Comparison of ENCODE assay signal across 15 cellular contexts in genomic region chr19:42276821-42277220, GRCh38. TPM values are rescaled to one million over a fixed set of nuclear protein-coding genes. Genes with fewer than 3 reads are reported as not detected.
A peak's percentile ranks its signal among the peaks of the same experiment; 100 is the strongest.
DNase-seq lines count a peak whose midpoint lies in the region; ATAC-seq and TF ChIP-seq lines count a peak whose summit lies in the region.
"Had no signal": no experiment of that assay in that cellular context is flagged by ENCODE, and none has a peak within 500 bp of the region (broad histone marks: within the 10 kb centered on the region; RNA-seq: fewer than 3 reads in every experiment).

No MANE protein-coding gene starts in this region.

- no peaks in the 10 kb centered on the region for H3K9me3 Mint-ChIP-seq in activated T-cell treated with anti-CD3 and anti-CD28 coated beads, Interleukin-2, amount 50 U/mL, for 72 hours
- H3K9me3 Mint-ChIP-seq: stimulated activated naive B cell treated with anti-CD40 and anti-IgM and Interleukin-4, amounts not matched to agents 10 μg/mL and 1 μg/mL and 100 μg/mL, for 72 hours had no signal

- TF ChIP-seq CTCF in uterus (IDR thresholded peaks at IDR 0.05), result no peak

- H3K36me3 Mint-ChIP-seq in activated T-cell treated with anti-CD3 and anti-CD28 coated beads, Interleukin-2, amount 50 U/mL, for 72 hours (ENCODE audit: insufficient read depth in 2 of 2), result peaks cover 2 to 12% of the 10 kb centered on the region in 2 donors

- H3K4me1 Mint-ChIP-seq in activated T-cell treated with anti-CD3 and anti-CD28 coated beads, Interleukin-2, amount 50 U/mL, for 72 hours (ENCODE audit: low read depth), result peaks cover 50% of the 10 kb centered on the region

- no peak overlapping the region for H3K27ac Mint-ChIP-seq in activated T-cell treated with anti-CD3 and anti-CD28 coated beads, Interleukin-2, amount 50 U/mL, for 72 hours

- intact Hi-C loops in uterus (cut with DNase I; ENCODE audit: low total_unique reads), result no loop called here

- H3K4me3 ChIP-seq in uterus, result no peak overlapping the region
- H3K4me3 ChIP-seq: body of pancreas, smooth muscle cell had no signal

- H3K9me3 ChIP-seq in uterus, result no peaks in the 10 kb centered on the region
- H3K9me3 ChIP-seq: body of pancreas had no signal

- no peak overlapping the region for H3K4me3 Mint-ChIP-seq in activated T-cell treated with anti-CD3 and anti-CD28 coated beads, Interleukin-2, amount 50 U/mL, for 72 hours
- H3K4me3 Mint-ChIP-seq: stimulated activated naive B cell treated with anti-CD40 and anti-IgM and Interleukin-4, amounts not matched to agents 10 μg/mL and 1 μg/mL and 100 μg/mL, for 72 hours had no signal

- no peak for TF ChIP-seq POLR2A in uterus (IDR thresholded peaks at IDR 0.05)

- H3K27ac ChIP-seq in uterus, result peak overlapping the region; percentile 97

- H3K27me3 Mint-ChIP-seq in activated T-cell treated with anti-CD3 and anti-CD28 coated beads, Interleukin-2, amount 50 U/mL, for 72 hours (ENCODE audit: low read depth), result no peaks in the 10 kb centered on the region
- H3K27me3 Mint-ChIP-seq: CD4-positive, CD25-positive, alpha-beta regulatory T cell; stimulated activated naive B cell treated with anti-CD40 and anti-IgM and Interleukin-4, amounts not matched to agents 10 μg/mL and 1 μg/mL and 100 μg/mL, for 72 hours had no signal

- no peaks in the 10 kb centered on the region for H3K36me3 ChIP-seq in uterus

- peak; percentile 18 to 36 for ATAC-seq in activated T-cell treated with anti-CD3 and anti-CD28 coated beads, Interleukin-2, amount 50 U/mL, for 72 hours (replicated peaks in 1 of 2)
- no peak for ATAC-seq in GM19455 (IDR thresholded peaks at IDR 0.05; ENCODE audit: unreplicated experiment)
- no peak for ATAC-seq in GM18520 (IDR thresholded peaks at IDR 0.05; ENCODE audit: unreplicated experiment)
- no peak for ATAC-seq in GM21528 (IDR thresholded peaks at IDR 0.05; ENCODE audit: low FRiP score, unreplicated experiment)
- ATAC-seq: body of pancreas; stimulated activated naive B cell treated with anti-CD40 and anti-IgM and Interleukin-4, amounts not matched to agents 10 μg/mL and 1 μg/mL and 100 μg/mL, for 72 hours had no signal

- DNase-seq in stimulated activated CD4-positive, alpha-beta T cell treated with anti-CD3 and anti-CD28 coated beads, Interleukin-15, amount 100 ng/mL, for 24 hours, result peak; percentile 48
- DNase-seq in stimulated activated CD4-positive, alpha-beta T cell treated with anti-CD3 and anti-CD28 coated beads, Interleukin-4, amount 100 ng/mL, for 1 hour, result no peak
- peak; percentile 27 to 37 for DNase-seq in activated T-cell treated with anti-CD3 and anti-CD28 coated beads, Interleukin-2, amount 50 U/mL, for 72 hours
- DNase-seq in kidney tubule cell (ENCODE audit: low spot score) (peak; percentile 74), uterus (no peak)
- DNase-seq: body of pancreas; CD4-positive, CD25-positive, alpha-beta regulatory T cell; mesendoderm; NCI-H1694 treated with DMSO at 0.1 percent for 48 hours; stimulated activated naive B cell treated with anti-CD40 and anti-IgM and Interleukin-4, amounts not matched to agents 10 μg/mL and 1 μg/mL and 100 μg/mL, for 72 hours; WERI-Rb-1 had no signal

- peaks cover 0 to 31% of the 10 kb centered on the region in 2 donors for H3K4me1 ChIP-seq in uterus

- H3K27me3 ChIP-seq in uterus, result no peaks in the 10 kb centered on the region
- H3K27me3 ChIP-seq: body of pancreas had no signal

RNA-seq across cellular contexts. Expression of gene CIC, which starts 7.8 kb away (rescaled TPM):
- total RNA-seq in activated T-cell treated with anti-CD3 and anti-CD28 coated beads, Interleukin-2, amount 50 U/mL, for 72 hours, result 10 to 100 TPM; 90.1 to 95.0 TPM
- total RNA-seq in uterus, result 100 to 1,000 TPM in 1 of 4 donors, 10 to 100 TPM in 3; 28.7 to 155 (median 47.4) TPM

RNA-seq across cellular contexts. Expression of gene ERF, which starts 21.9 kb away (rescaled TPM):
- 10 to 100 TPM; 65.7 to 75.6 TPM for total RNA-seq in activated T-cell treated with anti-CD3 and anti-CD28 coated beads, Interleukin-2, amount 50 U/mL, for 72 hours
- 100 to 1,000 TPM in 1 of 4 donors, 10 to 100 TPM in 3; 14.1 to 141 (median 42.9) TPM for total RNA-seq in uterus

RNA-seq across cellular contexts. Expression of gene PRR19, which starts 25.1 kb away (rescaled TPM):
- under 1 TPM; 0.29 to 0.86 TPM for total RNA-seq in activated T-cell treated with anti-CD3 and anti-CD28 coated beads, Interleukin-2, amount 50 U/mL, for 72 hours
- under 1 TPM in 1 of 4 donors, not detected in 3; 0.14 TPM for total RNA-seq in uterus
- total RNA-seq: CD4-positive, CD25-positive, alpha-beta regulatory T cell had no signal

RNA-seq across cellular contexts. Expression of gene PAFAH1B3, which starts 25.6 kb away (rescaled TPM):
- total RNA-seq in activated T-cell treated with anti-CD3 and anti-CD28 coated beads, Interleukin-2, amount 50 U/mL, for 72 hours, result 10 to 100 TPM; 36.7 to 37.6 TPM
- 10 to 100 TPM in 2 of 4 donors, 1 to 10 TPM in 1, not detected in 1; 5.6 to 35.0 (median 19.4) TPM for total RNA-seq in uterus

RNA-seq across cellular contexts. Expression of gene GSK3A, which starts 34.4 kb away (rescaled TPM):
- 10 to 100 TPM; 39.6 to 43.2 TPM for total RNA-seq in activated T-cell treated with anti-CD3 and anti-CD28 coated beads, Interleukin-2, amount 50 U/mL, for 72 hours
- 10 to 100 TPM in 3 of 4 donors, 1 to 10 TPM in 1; 3.5 to 44.3 (median 34.4) TPM for total RNA-seq in uterus

Comparison
In these comparisons a context has a peak if more than half of its experiments do, and no peak if none do; other contexts are left out.
1. DNase-seq: peak in stimulated activated CD4-positive, alpha-beta T cell treated with anti-CD3 and anti-CD28 coated beads, Interleukin-15, amount 100 ng/mL, for 24 hours (single experiment), activated T-cell treated with anti-CD3 and anti-CD28 coated beads, Interleukin-2, amount 50 U/mL, for 72 hours (2 of 2) and kidney tubule cell (single experiment); none in stimulated activated CD4-positive, alpha-beta T cell treated with anti-CD3 and anti-CD28 coated beads, Interleukin-4, amount 100 ng/mL, for 1 hour (single experiment) and uterus (0 of 2).
2. ATAC-seq: peak in activated T-cell treated with anti-CD3 and anti-CD28 coated beads, Interleukin-2, amount 50 U/mL, for 72 hours (2 of 2); none in GM19455 (single experiment), GM18520 (single experiment) and GM21528 (single experiment).